ENCODE assay signal across 8 cellular contexts in genomic region chr16:24010440-24011089, GRCh38.
A peak's percentile ranks its signal among the peaks of the same experiment; 100 is the strongest.
DNase-seq lines count a peak whose midpoint lies in the region; ATAC-seq and TF ChIP-seq lines count a peak whose summit lies in the region.

No MANE protein-coding gene starts in this region.

- 0 out of 2 replicates have a peak, but pooled peaks cover 2% of the 10 kb centered on the region for H3K27me3 ChIP-seq in Panc1 (ENCODE audit: control insufficient read depth, insufficient read depth, low read length)

- H3K9me3 ChIP-seq in Panc1 (ENCODE audit: control insufficient read depth, insufficient read depth, low read depth, low read length), result no peaks in the 10 kb centered on the region

- ATAC-seq in Panc1, result peak; percentile 93

- no peak overlapping the region for H3K4me3 ChIP-seq in Panc1 (ENCODE audit: low read depth in 2 of 2, low read length in 2 of 2)

- TF ChIP-seq CTCF in Panc1 (IDR thresholded peaks at IDR 0.05), result peak; percentile 88

- intact Hi-C loops in Panc1 (cut with micrococcal nuclease; ENCODE audit: unreplicated experiment), result loop anchor here (1.0 to 5.0 kb wide), 3 partner anchors 133 to 273 kb away; no protein-coding TSS in a partner anchor

- in situ Hi-C loops in Panc1 (cut with HindIII; ENCODE audit: low pct_unique_long_range_greater_than_20kb, low sequenced_read_pairs), result no loop called here

- no peaks in the 10 kb centered on the region for H3K36me3 ChIP-seq in Panc1 (ENCODE audit: control insufficient read depth, insufficient read depth, low read length)

- H3K27ac ChIP-seq in Panc1 (ENCODE audit: low read length), result no peak overlapping the region

- no TSS peak for BruUV-seq in Panc1 (replicated peaks; lab: Mats Ljungman, UMichigan)

- peak; percentile 28 for DNase-seq in DMS79 (lab: John Stamatoyannopoulos, UW)
- DNase-seq in HuH-7 (ENCODE audit: low spot score), result peak; percentile 51
- peak; percentile 39 for DNase-seq in Panc1 (ENCODE audit: low read depth, low spot score)
- DNase-seq in activated T-helper 1 cell treated with Interleukin-2 at 50 U/mL for 16 hours (ENCODE audit: low read depth), result peak; percentile 55
- DNase-seq in fibroblast of the conjunctiva (ENCODE audit: low read depth), result peak; percentile 40
- DNase-seq in nucleus accumbens (lab: John Stamatoyannopoulos, UW), result peak in 52 of 56 donors; percentile 3 to 90 (median 42)
- DNase-seq in superior temporal gyrus (ENCODE audit: extremely low spot score), result peak; percentile 96
- no peak for DNase-seq in T1000 (lab: John Stamatoyannopoulos, UW)

- POLR2A ChIA-PET in Panc1 (lab: Charles Lee), result no interaction called here

- CTCF ChIA-PET in Panc1 (lab: Charles Lee), result interaction anchor here (0.7 to 1.0 kb wide), 11 partner anchors 10 to 283 kb away, joined by 3 to 12 read pairs (median 3); no protein-coding TSS in a partner anchor

- no peaks in the 10 kb centered on the region for H3K4me1 ChIP-seq in Panc1 (ENCODE audit: control insufficient read depth, insufficient read depth, low read length)
